ENCODE assay signal across 11 cellular contexts in the genomic region with DNA sequence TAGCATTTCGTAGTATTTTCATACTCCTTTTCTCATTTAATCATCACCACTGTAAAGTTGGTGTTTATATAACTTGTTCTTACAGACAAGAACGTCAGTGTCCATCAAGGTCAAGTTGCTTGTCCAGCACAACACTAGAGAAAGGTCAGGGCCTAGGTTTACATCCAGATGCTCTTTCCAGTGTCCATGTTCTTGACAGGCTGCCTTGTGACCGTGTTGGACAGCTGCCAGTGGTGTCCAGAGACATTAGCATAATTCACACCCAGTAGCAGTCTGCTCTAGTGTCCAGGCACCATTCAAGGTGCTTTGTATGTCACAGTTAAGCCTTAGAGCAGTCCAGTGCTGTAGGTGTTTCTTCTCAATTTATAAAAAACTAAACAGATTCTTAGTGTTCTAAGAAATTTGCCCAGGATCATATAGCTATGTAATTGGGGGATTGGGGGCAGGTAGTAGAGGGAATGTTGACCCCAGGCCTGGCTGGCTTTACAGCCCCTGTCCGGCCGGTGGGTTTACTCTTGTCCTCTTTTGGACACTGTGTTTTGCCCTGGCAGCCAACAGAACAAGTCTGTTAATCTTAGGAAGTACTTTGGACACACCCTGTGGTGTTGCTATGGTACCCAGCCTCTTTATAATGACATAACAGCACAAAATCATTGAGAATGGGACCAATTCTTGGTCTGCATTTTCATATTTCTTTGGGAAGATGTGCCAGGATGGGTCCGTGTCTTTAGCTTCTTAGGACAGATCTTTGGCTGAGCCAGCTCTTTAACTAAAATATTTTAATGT. TPM values are rescaled to one million over a fixed set of nuclear protein-coding genes. Genes with fewer than 3 reads are reported as not detected.
DNase-seq lines count a peak whose midpoint lies in the region; ATAC-seq, FAIRE-seq and TF ChIP-seq lines count a peak whose summit lies in the region.
"Had no signal": no experiment of that assay in that cellular context is flagged by ENCODE, and none has a peak within 500 bp of the region (broad histone marks: within the 10 kb centered on the region; RNA-seq: fewer than 3 reads in every experiment).

No MANE protein-coding gene starts in this region.

- DNase-seq in SIG-M5 treated with dmso at 0.1 percent for 504 hours (lab: John Stamatoyannopoulos, UW; ENCODE audit: unreplicated experiment) (peak; percentile 8), SIG-M5 (lab: John Stamatoyannopoulos, UW) (no peak), choroid plexus epithelial cell (ENCODE audit: low read depth) (peak; percentile 69), HepG2 (ENCODE audit: low spot score) (no peak), suprapubic skin (ENCODE audit: low spot score in 2 of 2) (no peak), SHP77 treated with DMSO at 0.1 percent for 48 hours (lab: John Stamatoyannopoulos, UW) (no peak), NCI-H1694 treated with DMSO at 0.1 percent for 48 hours (lab: John Stamatoyannopoulos, UW) (no peak), DMS 273 treated with DMSO at 0.1 percent for 48 hours (lab: John Stamatoyannopoulos, UW) (no peak)
- DNase-seq: activated CD8-positive, alpha-beta memory T cell treated with anti-CD3 and anti-CD28 coated beads, Interleukin-2, amount 50 U/mL, for 48 hours; endodermal cell; SJCRH30 had no signal

- POLR2A ChIA-PET in HepG2 (lab: Yijun Ruan, JAX), result no interaction called here

- ATAC-seq in HepG2, result no peak; the same call in 2 of the 3 replicates

- in situ Hi-C loops in HepG2 (cut with HindIII; ENCODE audit: extremely low pct_ligation_motif_present, low pct_unique_long_range_greater_than_20kb), result no loop called here

- intact Hi-C loops in HepG2 (cut with micrococcal nuclease; ENCODE audit: unreplicated experiment), result no loop called here

- no peak overlapping the region for H2AFZ ChIP-seq in HepG2 (ENCODE audit: low read length)

- H3K36me3 ChIP-seq in HepG2 (replicated peaks in 1 of 2; ENCODE audit: control insufficient read depth in 1 of 2, insufficient read depth in 2 of 2, low read length in 2 of 2), result peaks cover 45 to 92% of the 10 kb centered on the region in 2 experiments
- no peaks in the 10 kb centered on the region for H3K36me3 ChIP-seq in suprapubic skin

- CTCF ChIA-PET in HepG2 (lab: Yijun Ruan, JAX; ENCODE audit: low intra/inter-chr PET ratio, low total read pairs), result no interaction called here

- H3K27ac ChIP-seq in HepG2 (ENCODE audit: extremely low read length, insufficient read depth, low read length) (no peak overlapping the region), suprapubic skin (peak overlapping the region; percentile 45)
- H3K27ac ChIP-seq: SJCRH30 had no signal

- H3K79me2 ChIP-seq in HepG2 (ENCODE audit: insufficient read depth, low read length), result peaks cover 98% of the 10 kb centered on the region

- TF ChIP-seq POLR2A in HepG2 (IDR thresholded peaks at IDR 0.05; ENCODE audit: insufficient read depth in 1 of 2, low read depth in 2 of 2, low read length in 2 of 2) (no peak), suprapubic skin (IDR thresholded peaks at IDR 0.05) (no peak)

- peaks cover 74% of the 10 kb centered on the region for H4K20me1 ChIP-seq in HepG2 (ENCODE audit: insufficient read depth, low read length)

- no peak overlapping the region for H3K4me2 ChIP-seq in HepG2 (ENCODE audit: low read depth, low read length)

- FAIRE-seq in HepG2 (lab: Jason Lieb, UNC), result no peak

- no peak for TF ChIP-seq RAD21 in HepG2 (CRISPR knock-in tag; IDR thresholded peaks at IDR 0.05)

- H3K27me3 ChIP-seq in HepG2 (ENCODE audit: control insufficient read depth in 1 of 2, insufficient read depth in 2 of 2, low read length in 2 of 2) (no peaks in the 10 kb centered on the region), suprapubic skin (no peaks in the 10 kb centered on the region)
- H3K27me3 ChIP-seq: SJCRH30 had no signal

- TF ChIP-seq CTCF in choroid plexus epithelial cell (conservative IDR thresholded peaks at IDR 0.05; ENCODE audit: low read depth, low read length) (no peak), HepG2 (CRISPR knock-in tag; IDR thresholded peaks at IDR 0.05) (no peak), suprapubic skin (IDR thresholded peaks at IDR 0.05) (no peak)

- H3K4me1 ChIP-seq in HepG2 (ENCODE audit: insufficient read depth, low read length) (peaks cover 52% of the 10 kb centered on the region), suprapubic skin (peaks cover 58% of the 10 kb centered on the region)
- H3K4me1 ChIP-seq: SJCRH30 had no signal

- H3K9me3 ChIP-seq in HepG2 (ENCODE audit: low read length) (no peaks in the 10 kb centered on the region), suprapubic skin (no peaks in the 10 kb centered on the region)
- H3K9me3 ChIP-seq: SJCRH30 had no signal

- 91% methylated on average over 6 of the region's 6 CpGs for WGBS in HepG2 (ENCODE audit: low lambda C conversion rate)
- 42% methylated on average over 6 of the region's 6 CpGs for WGBS in suprapubic skin

- H3K4me3 ChIP-seq in choroid plexus epithelial cell (ENCODE audit: low read depth, low read length) (no peak overlapping the region), HepG2 (replicated peaks in 1 of 3; ENCODE audit: insufficient read depth in 1 of 3, low read depth in 2 of 3, low read length in 3 of 3) (no peak overlapping the region), suprapubic skin (no peak overlapping the region)
- H3K4me3 ChIP-seq: SJCRH30 had no signal

- no TSS peak for BruUV-seq in HepG2 (replicated peaks; lab: Mats Ljungman, UMichigan)

- H3K9ac ChIP-seq in HepG2 (ENCODE audit: insufficient read depth, low read depth, low read length), result no peak overlapping the region

- TF ChIP-seq EP300 in HepG2 (IDR thresholded peaks at IDR 0.05; ENCODE audit: low read depth in 2 of 2, low read length in 2 of 2), result no peak
- no peak for TF ChIP-seq EP300 in HepG2 (CRISPR knock-in tag; IDR thresholded peaks at IDR 0.05; ENCODE audit: borderline replicate concordance)
- no peak for TF ChIP-seq EP300 in suprapubic skin (IDR thresholded peaks at IDR 0.05)

TF ChIP-seq in HepG2, 621 proteins besides CTCF, POLR2A, EP300 and RAD21:
- TF ChIP-seq RFX1 (IDR thresholded peaks at IDR 0.05) (0 out of 2 replicates have a peak, but pooled peaks have one; percentile 7), ETV5 (CRISPR knock-in tag; IDR thresholded peaks at IDR 0.05; ENCODE audit: borderline replicate concordance) (no peak)

RNA-seq across cellular contexts. Expression of gene STK35, which starts 8.0 kb away (rescaled TPM):
- total RNA-seq in HepG2 (2016; rRNA removed; fragmentation: Illumina TruSeq; extraction: Trizol) (29.8 and 34.9 TPM in 2 replicates), suprapubic skin (10 to 100 TPM; 23.2 to 33.6 (median 25.2) TPM)
- 13.7 and 15.4 TPM in 2 replicates for total RNA-seq in HepG2 (2016; cell fraction: cytosol; rRNA removed; fragmentation: Illumina TruSeq; extraction: Trizol; ENCODE audit: low read depth)
- 30.2 and 30.4 TPM in 2 replicates for total RNA-seq in HepG2 (2016; cell fraction: insoluble cytoplasmic fraction; rRNA removed; fragmentation: Illumina TruSeq; extraction: Trizol)
- total RNA-seq in HepG2 (2016; cell fraction: membrane; rRNA removed; fragmentation: Illumina TruSeq; extraction: Trizol), result 27.3 and 27.9 TPM in 2 replicates
- 24.3 and 27.8 TPM in 2 replicates for total RNA-seq in HepG2 (2016; cell fraction: nucleus; rRNA removed; fragmentation: Illumina TruSeq; extraction: Trizol)
- polyA plus RNA-seq in HepG2 (2011; rRNA removed), result 26.5 and 27.4 TPM in 2 replicates
- 24.8 and 26.8 TPM in 2 replicates for polyA plus RNA-seq in HepG2 (2011; cell fraction: cytosol; rRNA removed)
- polyA plus RNA-seq in HepG2 (2011; cell fraction: nucleus; rRNA removed), result 42.3 and 48.0 TPM in 2 replicates
- polyA plus RNA-seq in HepG2 (2012), result 16.4 and 17.0 TPM in 2 replicates
- 1.8 and 1.9 TPM in 2 replicates for polyA plus RNA-seq in HepG2 (2016; cell fraction: cytosol; fragmentation: Illumina TruSeq; extraction: Trizol; ENCODE audit: low read depth)
- 23.6 and 32.2 TPM in 2 replicates for polyA plus RNA-seq in HepG2 (2016; cell fraction: insoluble cytoplasmic fraction; fragmentation: Illumina TruSeq; extraction: Trizol; ENCODE audit: low read depth)
- polyA plus RNA-seq in HepG2 (2016; cell fraction: membrane; fragmentation: Illumina TruSeq; extraction: Trizol; ENCODE audit: low read depth), result 11.0 and 12.3 TPM in 2 replicates
- polyA plus RNA-seq in HepG2 (2016; cell fraction: nucleus; fragmentation: Illumina TruSeq; extraction: Trizol; ENCODE audit: insufficient read depth, low read depth), result 38.0 and 38.6 TPM in 2 replicates
- 14.2 and 74.6 TPM in 2 replicates for polyA minus RNA-seq in HepG2 (2011; rRNA and poly(A)+ RNA removed; ENCODE audit: low replicate concordance)
- 24.6 and 25.4 TPM in 2 replicates for polyA minus RNA-seq in HepG2 (2011; cell fraction: cytosol; rRNA and poly(A)+ RNA removed)
- 34.6 and 38.4 TPM in 2 replicates for polyA minus RNA-seq in HepG2 (2011; cell fraction: nucleus; rRNA and poly(A)+ RNA removed)

Comparison
In these comparisons a context has a peak if more than half of its experiments do, and no peak if none do; other contexts are left out.
1. DNase-seq: peak in SIG-M5 treated with dmso at 0.1 percent for 504 hours (single experiment) and choroid plexus epithelial cell (single experiment); none in SIG-M5 (single experiment), HepG2 (single experiment), suprapubic skin (0 of 2), SHP77 treated with DMSO at 0.1 percent for 48 hours (single experiment), NCI-H1694 treated with DMSO at 0.1 percent for 48 hours (single experiment) and DMS 273 treated with DMSO at 0.1 percent for 48 hours (single experiment).